ENCODE assay signal across 13 cellular contexts in genomic region chr15:31379042-31379441, GRCh38. TPM values are rescaled to one million over a fixed set of nuclear protein-coding genes. Genes with fewer than 3 reads are reported as not detected.
DNase-seq lines count a peak whose midpoint lies in the region; ATAC-seq, FAIRE-seq and TF ChIP-seq lines count a peak whose summit lies in the region.
"Had no signal": no experiment of that assay in that cellular context is flagged by ENCODE, and none has a peak within 500 bp of the region (broad histone marks: within the 10 kb centered on the region; RNA-seq: fewer than 3 reads in every experiment).

No MANE protein-coding gene starts in this region.

- POLR2A ChIA-PET in HepG2 (lab: Yijun Ruan, JAX): no interaction called here

- peaks cover 24% of the 10 kb centered on the region for H3K36me3 Mint-ChIP-seq in CD4-positive, CD25-positive, alpha-beta regulatory T cell

- no TSS peak for BruUV-seq in HepG2 (replicated peaks; lab: Mats Ljungman, UMichigan)

- H3K4me3 Mint-ChIP-seq in CD4-positive, CD25-positive, alpha-beta regulatory T cell: peak overlapping the region in 1 of 4 donors; percentile 32

- TF ChIP-seq RAD21 in HepG2 (CRISPR knock-in tag; IDR thresholded peaks at IDR 0.05): no peak

- peaks cover 31% of the 10 kb centered on the region for H3K4me1 ChIP-seq in CD4-positive, CD25-positive, alpha-beta regulatory T cell (ENCODE audit: control insufficient read depth, insufficient read depth, low read length, poor library complexity, severe bottlenecking)
- H3K4me1 ChIP-seq in neutrophil (ENCODE audit: control insufficient read depth in 1 of 2, insufficient read depth in 1 of 2, low read depth in 1 of 2, low read length in 1 of 2) (no peaks in the 10 kb centered on the region), HepG2 (ENCODE audit: insufficient read depth, low read length) (peaks cover 24% of the 10 kb centered on the region)

- peak overlapping the region; percentile 55 to 82 (median 82) for H3K27ac Mint-ChIP-seq in CD4-positive, CD25-positive, alpha-beta regulatory T cell

- no peak for TF ChIP-seq POLR2A in HepG2 (IDR thresholded peaks at IDR 0.05; ENCODE audit: insufficient read depth in 1 of 2, low read depth in 2 of 2, low read length in 2 of 2)

- H3K4me3 ChIP-seq in CD4-positive, CD25-positive, alpha-beta regulatory T cell (ENCODE audit: low read depth, low read length): no peak overlapping the region
- H3K4me3 ChIP-seq in neutrophil (ENCODE audit: low read depth in 1 of 2, low read length in 1 of 2) (no peak overlapping the region), HepG2 (replicated peaks in 1 of 3; ENCODE audit: insufficient read depth in 1 of 3, low read depth in 2 of 3, low read length in 3 of 3) (no peak overlapping the region)

- no peak for ATAC-seq in CD4-positive, CD25-positive, alpha-beta regulatory T cell (ENCODE audit: low read depth in 2 of 2)
- ATAC-seq in HepG2: no peak
- ATAC-seq in GM21786 (IDR thresholded peaks at IDR 0.05; ENCODE audit: unreplicated experiment): no peak

- no peak overlapping the region for H3K4me2 ChIP-seq in HepG2 (ENCODE audit: low read depth, low read length)

- no peaks in the 10 kb centered on the region for H3K27me3 Mint-ChIP-seq in CD4-positive, CD25-positive, alpha-beta regulatory T cell

- no peak for DNase-seq in CD4-positive, CD25-positive, alpha-beta regulatory T cell
- DNase-seq in NCI-H1694 treated with DMSO at 0.1 percent for 48 hours (lab: John Stamatoyannopoulos, UW) (peak; percentile 46), caudate nucleus (lab: John Stamatoyannopoulos, UW) (no peak), NCI-H510A treated with DMSO at 0.1 percent for 48 hours (lab: John Stamatoyannopoulos, UW) (no peak), HepG2 (ENCODE audit: low spot score) (no peak)
- DNase-seq: C1 segment of cervical spinal cord; effector memory CD4-positive, alpha-beta T cell; NCI-H1105 treated with DMSO at 0.1 percent for 48 hours; NCI-H69; RPMI8226 had no signal

- no peaks in the 10 kb centered on the region for H4K20me1 ChIP-seq in HepG2 (ENCODE audit: insufficient read depth, low read length)

- in situ Hi-C loops in HepG2 (cut with HindIII; ENCODE audit: extremely low pct_ligation_motif_present, low pct_unique_long_range_greater_than_20kb): no loop called here

- TF ChIP-seq CTCF in neutrophil (IDR thresholded peaks at IDR 0.05): no peak
- no peak for TF ChIP-seq CTCF in HepG2 (CRISPR knock-in tag; IDR thresholded peaks at IDR 0.05)

- CTCF ChIA-PET in HepG2 (lab: Yijun Ruan, JAX; ENCODE audit: low intra/inter-chr PET ratio, low total read pairs): no interaction called here

- no peaks in the 10 kb centered on the region for H3K79me2 ChIP-seq in HepG2 (ENCODE audit: insufficient read depth, low read length)

- H2AFZ ChIP-seq in HepG2 (ENCODE audit: low read length): no peak overlapping the region

- H3K27me3 ChIP-seq in CD4-positive, CD25-positive, alpha-beta regulatory T cell (ENCODE audit: control insufficient read depth, insufficient read depth, low read length): no peaks in the 10 kb centered on the region
- H3K27me3 ChIP-seq in neutrophil (no peaks in the 10 kb centered on the region), HepG2 (ENCODE audit: control insufficient read depth in 1 of 2, insufficient read depth in 2 of 2, low read length in 2 of 2) (no peaks in the 10 kb centered on the region)

- H3K9ac ChIP-seq in HepG2 (ENCODE audit: insufficient read depth, low read depth, low read length): no peak overlapping the region

- H3K27ac ChIP-seq in CD4-positive, CD25-positive, alpha-beta regulatory T cell (ENCODE audit: insufficient read depth, low read length, poor library complexity, severe bottlenecking): peak overlapping the region; percentile 18
- peak overlapping the region; percentile 33 for H3K27ac ChIP-seq in caudate nucleus (ENCODE audit: low read depth, low read length)
- H3K27ac ChIP-seq in neutrophil: peak overlapping the region; percentile 17
- H3K27ac ChIP-seq in HepG2 (ENCODE audit: extremely low read length, insufficient read depth, low read length): no peak overlapping the region

- intact Hi-C loops in HepG2 (cut with micrococcal nuclease; ENCODE audit: unreplicated experiment): no loop called here

- TF ChIP-seq EP300 in HepG2 (IDR thresholded peaks at IDR 0.05; ENCODE audit: low read depth in 2 of 2, low read length in 2 of 2) (no peak), HepG2 (CRISPR knock-in tag; IDR thresholded peaks at IDR 0.05; ENCODE audit: borderline replicate concordance) (no peak)

- WGBS in HepG2 (ENCODE audit: low lambda C conversion rate): 94% methylated on average over 6 of the region's 6 CpGs

- FAIRE-seq in HepG2 (lab: Jason Lieb, UNC): no peak
- FAIRE-seq: G401.6 had no signal

- peaks cover 5 to 63% (median 23%) of the 10 kb centered on the region in 4 donors for H3K4me1 Mint-ChIP-seq in CD4-positive, CD25-positive, alpha-beta regulatory T cell

- H3K9me3 Mint-ChIP-seq in CD4-positive, CD25-positive, alpha-beta regulatory T cell: no peaks in the 10 kb centered on the region

- peaks cover 72% of the 10 kb centered on the region for H3K36me3 ChIP-seq in CD4-positive, CD25-positive, alpha-beta regulatory T cell (ENCODE audit: control insufficient read depth, insufficient read depth, low read length)
- H3K36me3 ChIP-seq in neutrophil (peaks cover 76% of the 10 kb centered on the region), HepG2 (replicated peaks in 1 of 2; ENCODE audit: control insufficient read depth in 1 of 2, insufficient read depth in 2 of 2, low read length in 2 of 2) (peaks cover under 1 to 5% of the 10 kb centered on the region in 2 experiments; a peak in 2 of 5 replicates)

- no peaks in the 10 kb centered on the region for H3K9me3 ChIP-seq in CD4-positive, CD25-positive, alpha-beta regulatory T cell (ENCODE audit: control insufficient read depth in 2 of 2, low read length in 2 of 2)
- H3K9me3 ChIP-seq in neutrophil: no peaks in the 10 kb centered on the region
- H3K9me3 ChIP-seq in HepG2 (ENCODE audit: low read length): no peaks in the 10 kb centered on the region

TF ChIP-seq in HepG2, 621 proteins besides CTCF, POLR2A, EP300 and RAD21 (continues in another document):
- no peak for TF ChIP-seq NFKBIZ (CRISPR knock-in tag; IDR thresholded peaks at IDR 0.05)
- TF ChIP-seq ZNF317 (CRISPR knock-in tag; IDR thresholded peaks at IDR 0.05): no peak
- TF ChIP-seq, protein P1, sequence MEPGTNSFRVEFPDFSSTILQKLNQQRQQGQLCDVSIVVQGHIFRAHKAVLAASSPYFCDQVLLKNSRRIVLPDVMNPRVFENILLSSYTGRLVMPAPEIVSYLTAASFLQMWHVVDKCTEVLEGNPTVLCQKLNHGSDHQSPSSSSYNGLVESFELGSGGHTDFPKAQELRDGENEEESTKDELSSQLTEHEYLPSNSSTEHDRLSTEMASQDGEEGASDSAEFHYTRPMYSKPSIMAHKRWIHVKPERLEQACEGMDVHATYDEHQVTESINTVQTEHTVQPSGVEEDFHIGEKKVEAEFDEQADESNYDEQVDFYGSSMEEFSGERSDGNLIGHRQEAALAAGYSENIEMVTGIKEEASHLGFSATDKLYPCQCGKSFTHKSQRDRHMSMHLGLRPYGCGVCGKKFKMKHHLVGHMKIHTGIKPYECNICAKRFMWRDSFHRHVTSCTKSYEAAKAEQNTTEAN (CRISPR knock-in tag; conservative IDR thresholded peaks at IDR 0.05): no peak
- no peak for TF ChIP-seq ZNF431 (CRISPR knock-in tag; IDR thresholded peaks at IDR 0.05; ENCODE audit: borderline replicate concordance, low read depth)
- TF ChIP-seq, protein P2, sequence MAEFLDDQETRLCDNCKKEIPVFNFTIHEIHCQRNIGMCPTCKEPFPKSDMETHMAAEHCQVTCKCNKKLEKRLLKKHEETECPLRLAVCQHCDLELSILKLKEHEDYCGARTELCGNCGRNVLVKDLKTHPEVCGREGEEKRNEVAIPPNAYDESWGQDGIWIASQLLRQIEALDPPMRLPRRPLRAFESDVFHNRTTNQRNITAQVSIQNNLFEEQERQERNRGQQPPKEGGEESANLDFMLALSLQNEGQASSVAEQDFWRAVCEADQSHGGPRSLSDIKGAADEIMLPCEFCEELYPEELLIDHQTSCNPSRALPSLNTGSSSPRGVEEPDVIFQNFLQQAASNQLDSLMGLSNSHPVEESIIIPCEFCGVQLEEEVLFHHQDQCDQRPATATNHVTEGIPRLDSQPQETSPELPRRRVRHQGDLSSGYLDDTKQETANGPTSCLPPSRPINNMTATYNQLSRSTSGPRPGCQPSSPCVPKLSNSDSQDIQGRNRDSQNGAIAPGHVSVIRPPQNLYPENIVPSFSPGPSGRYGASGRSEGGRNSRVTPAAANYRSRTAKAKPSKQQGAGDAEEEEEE (CRISPR knock-in tag; IDR thresholded peaks at IDR 0.05; ENCODE audit: borderline replicate concordance): no peak
- TF ChIP-seq HHEX (CRISPR knock-in tag; IDR thresholded peaks at IDR 0.05): no peak

RNA-seq across cellular contexts. Expression of gene KLF13, which starts 52.4 kb away (rescaled TPM):
- total RNA-seq in CD4-positive, CD25-positive, alpha-beta regulatory T cell: 227 TPM
- polyA plus RNA-seq in CD4-positive, CD25-positive, alpha-beta regulatory T cell: 10 to 100 TPM; 36.3 to 52.1 (median 47.7) TPM
- 25.1 and 27.8 TPM in 2 replicates for total RNA-seq in HepG2 (2016; rRNA removed; fragmentation: Illumina TruSeq; extraction: Trizol)
- 1.4 and 2.8 TPM in 2 replicates for total RNA-seq in HepG2 (2016; cell fraction: cytosol; rRNA removed; fragmentation: Illumina TruSeq; extraction: Trizol; ENCODE audit: low read depth)
- total RNA-seq in HepG2 (2016; cell fraction: insoluble cytoplasmic fraction; rRNA removed; fragmentation: Illumina TruSeq; extraction: Trizol): 21.2 and 24.1 TPM in 2 replicates
- 6.8 and 8.3 TPM in 2 replicates for total RNA-seq in HepG2 (2016; cell fraction: membrane; rRNA removed; fragmentation: Illumina TruSeq; extraction: Trizol)
- total RNA-seq in HepG2 (2016; cell fraction: nucleus; rRNA removed; fragmentation: Illumina TruSeq; extraction: Trizol): 13.1 and 18.9 TPM in 2 replicates
- polyA plus RNA-seq in HepG2 (2011; rRNA removed): 16.8 and 18.8 TPM in 2 replicates
- polyA plus RNA-seq in HepG2 (2011; cell fraction: cytosol; rRNA removed): 9.1 and 11.1 TPM in 2 replicates
- 12.3 and 14.2 TPM in 2 replicates for polyA plus RNA-seq in HepG2 (2011; cell fraction: nucleus; rRNA removed)
- polyA plus RNA-seq in HepG2 (2012): 22.0 and 24.4 TPM in 2 replicates
- 1.1 and 2.1 TPM in 2 replicates for polyA plus RNA-seq in HepG2 (2016; cell fraction: cytosol; fragmentation: Illumina TruSeq; extraction: Trizol; ENCODE audit: low read depth)
- 31.2 and 34.3 TPM in 2 replicates for polyA plus RNA-seq in HepG2 (2016; cell fraction: insoluble cytoplasmic fraction; fragmentation: Illumina TruSeq; extraction: Trizol; ENCODE audit: low read depth)
- 5.5 and 7.5 TPM in 2 replicates for polyA plus RNA-seq in HepG2 (2016; cell fraction: membrane; fragmentation: Illumina TruSeq; extraction: Trizol; ENCODE audit: low read depth)
- 30.0 and 34.4 TPM in 2 replicates for polyA plus RNA-seq in HepG2 (2016; cell fraction: nucleus; fragmentation: Illumina TruSeq; extraction: Trizol; ENCODE audit: insufficient read depth, low read depth)
- polyA minus RNA-seq in HepG2 (2011; rRNA and poly(A)+ RNA removed; ENCODE audit: low replicate concordance): 23.8 and 65.8 TPM in 2 replicates
- 12.2 and 13.9 TPM in 2 replicates for polyA minus RNA-seq in HepG2 (2011; cell fraction: cytosol; rRNA and poly(A)+ RNA removed)
- polyA minus RNA-seq in HepG2 (2011; cell fraction: nucleus; rRNA and poly(A)+ RNA removed): 6.3 and 8.8 TPM in 2 replicates
